ENCODE assay signal across 17 cellular contexts in genomic region chr12:77796775-77797174, GRCh38. TPM values are rescaled to one million over a fixed set of nuclear protein-coding genes. Genes with fewer than 3 reads are reported as not detected.
DNase-seq lines count a peak whose midpoint lies in the region; ATAC-seq, FAIRE-seq and TF ChIP-seq lines count a peak whose summit lies in the region.
"Had no signal": no experiment of that assay in that cellular context is flagged by ENCODE, and none has a peak within 500 bp of the region (broad histone marks: within the 10 kb centered on the region; RNA-seq: fewer than 3 reads in every experiment).

No MANE protein-coding gene starts in this region.

- no peaks in the 10 kb centered on the region for H3K4me1 ChIP-seq in testis
- H3K4me1 ChIP-seq: gastroesophageal sphincter had no signal

- H3K27ac ChIP-seq in testis, result no peak overlapping the region
- H3K27ac ChIP-seq: gastroesophageal sphincter had no signal

- no peak for TF ChIP-seq CTCF in AG09309 (IDR thresholded peaks at IDR 0.05; ENCODE audit: control insufficient read depth, insufficient read depth, low read depth, low read length, missing control alignments)
- TF ChIP-seq CTCF in bronchial epithelial cell (IDR thresholded peaks at IDR 0.05; ENCODE audit: insufficient read depth, low read length, severe bottlenecking), result no peak
- no peak for TF ChIP-seq CTCF in kidney epithelial cell (IDR thresholded peaks at IDR 0.05; ENCODE audit: insufficient read depth, low read length, poor library complexity, severe bottlenecking)
- TF ChIP-seq CTCF in testis (IDR thresholded peaks at IDR 0.05), result no peak

- no peak for FAIRE-seq in bronchial epithelial cell (lab: Jason Lieb, UNC)
- FAIRE-seq: D721Med had no signal

- no peak overlapping the region for H3K4me3 ChIP-seq in AG09309 (ENCODE audit: control insufficient read depth, low read depth, low read length)
- no peak overlapping the region for H3K4me3 ChIP-seq in bronchial epithelial cell (ENCODE audit: low read depth, low read length)
- no peak overlapping the region for H3K4me3 ChIP-seq in kidney epithelial cell (ENCODE audit: low read depth, low read length)
- H3K4me3 ChIP-seq in testis, result no peak overlapping the region
- H3K4me3 ChIP-seq: gastroesophageal sphincter had no signal

- H3K27me3 ChIP-seq in bronchial epithelial cell (ENCODE audit: control insufficient read depth, insufficient read depth, low read length) (no peaks in the 10 kb centered on the region), kidney epithelial cell (ENCODE audit: control insufficient read depth, insufficient read depth, low read length) (no peaks in the 10 kb centered on the region), testis (no peaks in the 10 kb centered on the region)
- H3K27me3 ChIP-seq: gastroesophageal sphincter had no signal

- WGBS in testis, 2 donors, result 75 to 80% methylated on average over 1 of the region's 1 CpG

- no peak for TF ChIP-seq POLR2A in testis (IDR thresholded peaks at IDR 0.05)

- DNase-seq in AG09309 (ENCODE audit: low read depth) (peak; percentile 8), LHCN-M2 (ENCODE audit: low read depth) (peak; percentile 73), bronchial epithelial cell (ENCODE audit: low read depth) (peak; percentile 76), kidney epithelial cell (ENCODE audit: low read depth) (peak; percentile 16), cortex of kidney (lab: John Stamatoyannopoulos, UW) (no peak), testis (no peak)
- DNase-seq: AML-193, NCI-H2029, NCI-H526 had no signal

- H3K9me3 ChIP-seq in testis, result no peaks in the 10 kb centered on the region
- H3K9me3 ChIP-seq: gastroesophageal sphincter had no signal

- H3K36me3 ChIP-seq in bronchial epithelial cell (ENCODE audit: control insufficient read depth, insufficient read depth, low read length) (no peaks in the 10 kb centered on the region), kidney epithelial cell (ENCODE audit: control insufficient read depth, insufficient read depth, low read length) (no peaks in the 10 kb centered on the region), testis (ENCODE audit: low read depth, missing control alignments) (no peaks in the 10 kb centered on the region)
- H3K36me3 ChIP-seq: gastroesophageal sphincter had no signal

- intact Hi-C loops in testis (cut with DNase I; ENCODE audit: low total_unique reads), result no loop called here

- ATAC-seq in HG03457 (IDR thresholded peaks at IDR 0.05; ENCODE audit: unreplicated experiment), result no peak
- no peak for ATAC-seq in HG02642 (IDR thresholded peaks at IDR 0.05; ENCODE audit: poor library complexity, unreplicated experiment)
- ATAC-seq: activated T-helper 17 cell treated with anti-CD3 and anti-CD28 coated beads, Interleukin-2, amount 50 U/mL, for 72 hours; gastroesophageal sphincter; natural killer cell treated with Interleukin-12 subunit alpha and Interleukin-12 subunit beta and Interleukin-15 and Interleukin-18, amount 100 ng/mL, for 72 hours; WTC11 had no signal

RNA-seq across cellular contexts. Expression of gene NAV3, which starts 33.9 kb away (rescaled TPM):
- total RNA-seq in LHCN-M2 (2014; rRNA removed) (48.9 and 53.3 TPM in 2 replicates), bronchial epithelial cell (1.6 and 3.2 TPM in 2 replicates), kidney epithelial cell (17.0 and 30.9 TPM in 2 replicates), testis (10 to 100 TPM; 20.0 to 21.9 TPM)
- 13.3 TPM for polyA plus RNA-seq in LHCN-M2 (2012)
- 6.4 TPM for polyA plus RNA-seq in testis (ENCODE audit: insufficient read depth, low read depth, low replicate concordance)
- total RNA-seq: activated CD8-positive, alpha-beta memory T cell treated with anti-CD3 and anti-CD28 coated beads for 36 hours; activated T-helper 17 cell treated with anti-CD3 and anti-CD28 coated beads, Interleukin-2, amount 50 U/mL, for 72 hours; natural killer cell treated with Interleukin-12 subunit alpha and Interleukin-12 subunit beta and Interleukin-15 and Interleukin-18, amount 100 ng/mL, for 72 hours had no signal

Comparison
In these comparisons a context has a peak if more than half of its experiments do, and no peak if none do; other contexts are left out.
1. DNase-seq: peak in AG09309 (single experiment), LHCN-M2 (single experiment), bronchial epithelial cell (single experiment) and kidney epithelial cell (single experiment); none in cortex of kidney (single experiment) and testis (single experiment).